1 cellular context compared by ENCODE assay signal in genomic region chr7:66493235-66494181, GRCh38.
TF ChIP-seq lines count a peak whose summit lies in the region.

No MANE protein-coding gene starts in this region.

TF ChIP-seq in GM12878, 131 proteins besides CTCF, POLR2A, EP300 and RAD21 (continued from another document and continues in another):
- TF ChIP-seq ZBTB33 (IDR thresholded peaks at IDR 0.05) (no peak), SREBF2 (IDR thresholded peaks at IDR 0.05; ENCODE audit: low read length) (no peak), HCFC1 (IDR thresholded peaks at IDR 0.05; ENCODE audit: low read length) (no peak), NR2C1 (IDR thresholded peaks at IDR 0.05) (no peak), GABPA (IDR thresholded peaks at IDR 0.05; ENCODE audit: low read depth) (peak; percentile 79), E2F8 (IDR thresholded peaks at IDR 0.05; ENCODE audit: low read depth, partially characterized antibody) (peak; percentile 81), JUND (IDR thresholded peaks at IDR 0.05; ENCODE audit: low read depth, low read length) (no peak), RUNX3 (IDR thresholded peaks at IDR 0.05; ENCODE audit: low read length) (0 out of 2 replicates have a peak, but pooled peaks have one; percentile 24), CHD2 (IDR thresholded peaks at IDR 0.05; ENCODE audit: borderline replicate concordance, low read depth, low read length) (no peak), SIN3A (IDR thresholded peaks at IDR 0.05; ENCODE audit: low read depth, low read length) (no peak), PML (IDR thresholded peaks at IDR 0.05; ENCODE audit: low read length) (peak; percentile 96), STAT1 (conservative IDR thresholded peaks at IDR 0.05) (peak; percentile 54; the same call in 1 of the 2 replicates), BCLAF1 (IDR thresholded peaks at IDR 0.05) (no peak), HDAC2 (IDR thresholded peaks at IDR 0.05) (no peak), HDGF (IDR thresholded peaks at IDR 0.05) (peak; percentile 82; the same call in 1 of the 2 replicates), MEF2A (IDR thresholded peaks at IDR 0.05; ENCODE audit: insufficient read depth, low read depth, low read length) (no peak), POLR2AphosphoS2 (IDR thresholded peaks at IDR 0.05; ENCODE audit: low read depth, low read length) (peak; percentile 90), CBFB (IDR thresholded peaks at IDR 0.05; ENCODE audit: low read depth) (peak; percentile 57; the same call in 1 of the 2 replicates), CHD1 (IDR thresholded peaks at IDR 0.05; ENCODE audit: low read depth, low read length) (no peak), PBX3 (IDR thresholded peaks at IDR 0.05; ENCODE audit: insufficient replicate concordance, low read depth, low read length) (no peak), ASH2L (IDR thresholded peaks at IDR 0.05; ENCODE audit: borderline replicate concordance, low read depth) (no peak), USF2 (IDR thresholded peaks at IDR 0.05; ENCODE audit: borderline replicate concordance, low read depth, low read length) (no peak), ATF3 (IDR thresholded peaks at IDR 0.05; ENCODE audit: borderline replicate concordance, extremely low read depth, low read depth, low read length) (no peak), TCF12 (IDR thresholded peaks at IDR 0.05; ENCODE audit: low read depth, low read length) (no peak), GATAD2B (conservative IDR thresholded peaks at IDR 0.05; ENCODE audit: low read depth) (peak; percentile 85), IKZF1 (conservative IDR thresholded peaks at IDR 0.05) (peak; percentile 74), RBBP5 (conservative IDR thresholded peaks at IDR 0.05) (no peak), ZBED1 (IDR thresholded peaks at IDR 0.05; ENCODE audit: borderline replicate concordance) (peak; percentile 61; the same call in 1 of the 2 replicates), ZZZ3 (IDR thresholded peaks at IDR 0.05; ENCODE audit: control insufficient read depth, insufficient read length, low read depth) (no peak), NBN (IDR thresholded peaks at IDR 0.05) (peak; percentile 99), MTA2 (IDR thresholded peaks at IDR 0.05; ENCODE audit: low read depth) (peak; percentile 18; the same call in 1 of the 2 replicates), SMAD5 (IDR thresholded peaks at IDR 0.05; ENCODE audit: low read depth) (peak; percentile 91), EZH2 (IDR thresholded peaks at IDR 0.05; ENCODE audit: borderline replicate concordance, control insufficient read depth, low read depth, low read length) (no peak), ZNF687 (IDR thresholded peaks at IDR 0.05) (0 out of 2 replicates have a peak, but pooled peaks have one; percentile 60), BHLHE40 (IDR thresholded peaks at IDR 0.05; ENCODE audit: borderline replicate concordance in 1 of 2, low read depth in 2 of 2, low read length in 1 of 2) (peak; percentile 43 to 89; a peak in 3 of 4 replicates), MAX (IDR thresholded peaks at IDR 0.05; ENCODE audit: low read depth, low read length) (no peak; the same call in none of the 2 replicates), NR2C2 (IDR thresholded peaks at IDR 0.05; ENCODE audit: borderline replicate concordance, control insufficient read depth, insufficient read length, low read depth) (no peak), TCF3 (IDR thresholded peaks at IDR 0.05; ENCODE audit: borderline replicate concordance, insufficient read depth, low read depth, low read length) (no peak), CBX5 (IDR thresholded peaks at IDR 0.05; ENCODE audit: low read depth) (no peak), RELB (IDR thresholded peaks at IDR 0.05; ENCODE audit: low read depth) (peak; percentile 85), EED (IDR thresholded peaks at IDR 0.05; ENCODE audit: low read depth) (0 out of 2 replicates have a peak, but pooled peaks have one; percentile 26), SRF (IDR thresholded peaks at IDR 0.05; ENCODE audit: low read depth in 2 of 2, low read length in 2 of 2) (0 out of 4 replicates have a peak, but pooled peaks of 1 of the 2 experiments have one; percentile 24), NKRF (conservative IDR thresholded peaks at IDR 0.05) (peak; percentile 83), RCOR1 (conservative IDR thresholded peaks at IDR 0.05; ENCODE audit: low read depth, low read length) (0 out of 2 replicates have a peak, but pooled peaks have one; percentile 26)
